ENCODE assay signal across 33 cellular contexts in genomic region chr1:168725060-168725459, GRCh38. TPM values are rescaled to one million over a fixed set of nuclear protein-coding genes. Genes with fewer than 3 reads are reported as not detected.
"Had no signal": no experiment of that assay in that cellular context is flagged by ENCODE, and none has a peak within 500 bp of the region (broad histone marks: within the 10 kb centered on the region; RNA-seq: fewer than 3 reads in every experiment).

No MANE protein-coding gene starts in this region.

- H3K4me3 Mint-ChIP-seq: activated CD4-positive, alpha-beta memory T cell treated with anti-CD3 and anti-CD28 coated beads, Interleukin-2, amount 10 ng/mL, durations not matched to agents 7 days and 5 days; activated CD4-positive, alpha-beta T cell treated with anti-CD3 and anti-CD28 coated beads, Interleukin-2, amount 10 ng/mL, durations not matched to agents 7 days and 5 days; activated naive CD4-positive, alpha-beta T cell treated with anti-CD3 and anti-CD28 coated beads for 36 hours; activated naive CD4-positive, alpha-beta T cell treated with anti-CD3 and anti-CD28 coated beads, Interleukin-2, amount 50 U/mL, for 24 hours; activated naive CD8-positive, alpha-beta T cell treated with anti-CD3 and anti-CD28 coated beads for 36 hours; activated naive CD8-positive, alpha-beta T cell treated with anti-CD3 and anti-CD28 coated beads, Interleukin-2, amount 50 U/mL, for 24 hours; activated T-cell treated with anti-CD3 and anti-CD28 coated beads, Interleukin-2, amount 50 U/mL, for 24 hours; activated T-cell treated with anti-CD3 and anti-CD28 coated beads, Interleukin-2, amount 50 U/mL, for 72 hours; endodermal cell; WTC11 had no signal

- H3K36me3 Mint-ChIP-seq: activated naive CD4-positive, alpha-beta T cell treated with anti-CD3 and anti-CD28 coated beads, Interleukin-2, amount 50 U/mL, for 24 hours; activated naive CD8-positive, alpha-beta T cell treated with anti-CD3 and anti-CD28 coated beads for 36 hours; WTC11 had no signal

- H3K27ac Mint-ChIP-seq: activated CD4-positive, alpha-beta memory T cell treated with anti-CD3 and anti-CD28 coated beads, Interleukin-2, amount 10 ng/mL, durations not matched to agents 7 days and 5 days; activated CD4-positive, alpha-beta T cell treated with anti-CD3 and anti-CD28 coated beads, Interleukin-2, amount 10 ng/mL, durations not matched to agents 7 days and 5 days; activated naive CD4-positive, alpha-beta T cell treated with anti-CD3 and anti-CD28 coated beads for 36 hours; activated naive CD8-positive, alpha-beta T cell treated with anti-CD3 and anti-CD28 coated beads for 36 hours; activated naive CD8-positive, alpha-beta T cell treated with anti-CD3 and anti-CD28 coated beads, Interleukin-2, amount 50 U/mL, for 24 hours; activated T-cell treated with anti-CD3 and anti-CD28 coated beads, Interleukin-2, amount 50 U/mL, for 24 hours; activated T-cell treated with anti-CD3 and anti-CD28 coated beads, Interleukin-2, amount 50 U/mL, for 72 hours; endodermal cell; WTC11 had no signal

- H3K27ac ChIP-seq: adrenal gland, body of pancreas, colonic mucosa, gastrocnemius medialis, VCaP had no signal

- H3K4me1 ChIP-seq: adrenal gland, colonic mucosa had no signal

- H3K4me1 Mint-ChIP-seq: activated CD4-positive, alpha-beta memory T cell treated with anti-CD3 and anti-CD28 coated beads, Interleukin-2, amount 10 ng/mL, durations not matched to agents 7 days and 5 days; activated CD4-positive, alpha-beta T cell treated with anti-CD3 and anti-CD28 coated beads, Interleukin-2, amount 10 ng/mL, durations not matched to agents 7 days and 5 days; activated naive CD4-positive, alpha-beta T cell treated with anti-CD3 and anti-CD28 coated beads, Interleukin-2, amount 50 U/mL, for 24 hours; activated naive CD8-positive, alpha-beta T cell treated with anti-CD3 and anti-CD28 coated beads, Interleukin-2, amount 50 U/mL, for 24 hours; WTC11 had no signal

- H3K27me3 ChIP-seq: adrenal gland, body of pancreas, colonic mucosa, gastrocnemius medialis had no signal

- H3K36me3 ChIP-seq: adrenal gland, colonic mucosa, gastrocnemius medialis had no signal

- H3K4me3 ChIP-seq: adrenal gland, body of pancreas, colonic mucosa, gastrocnemius medialis had no signal

- H3K9me3 Mint-ChIP-seq: activated CD4-positive, alpha-beta memory T cell treated with anti-CD3 and anti-CD28 coated beads, Interleukin-2, amount 10 ng/mL, durations not matched to agents 7 days and 5 days; activated CD4-positive, alpha-beta T cell treated with anti-CD3 and anti-CD28 coated beads, Interleukin-2, amount 10 ng/mL, durations not matched to agents 7 days and 5 days; activated naive CD4-positive, alpha-beta T cell treated with anti-CD3 and anti-CD28 coated beads for 36 hours; activated naive CD4-positive, alpha-beta T cell treated with anti-CD3 and anti-CD28 coated beads, Interleukin-2, amount 50 U/mL, for 24 hours; activated naive CD8-positive, alpha-beta T cell treated with anti-CD3 and anti-CD28 coated beads for 36 hours; activated naive CD8-positive, alpha-beta T cell treated with anti-CD3 and anti-CD28 coated beads, Interleukin-2, amount 50 U/mL, for 24 hours; activated T-cell treated with anti-CD3 and anti-CD28 coated beads, Interleukin-2, amount 50 U/mL, for 24 hours; activated T-cell treated with anti-CD3 and anti-CD28 coated beads, Interleukin-2, amount 50 U/mL, for 72 hours; endodermal cell; WTC11 had no signal

- DNase-seq: activated CD4-positive, alpha-beta memory T cell treated with anti-CD3 and anti-CD28 coated beads, Interleukin-2, amount 10 ng/mL, durations not matched to agents 7 days and 5 days; activated CD4-positive, alpha-beta T cell treated with anti-CD3 and anti-CD28 coated beads for 1 hour; activated CD4-positive, alpha-beta T cell treated with anti-CD3 and anti-CD28 coated beads for 4 hours; activated CD4-positive, alpha-beta T cell treated with anti-CD3 and anti-CD28 coated beads, Interleukin-2, amount 10 ng/mL, durations not matched to agents 7 days and 5 days; activated CD4-positive, alpha-beta T cell treated with anti-CD3 and anti-CD28 coated beads, Interleukin-2, amount 50 U/mL, for 4 hours; activated CD8-positive, alpha-beta memory T cell treated with anti-CD3 and anti-CD28 coated beads, Interleukin-2, amount 50 U/mL, for 48 hours; activated effector memory CD4-positive, alpha-beta T cell treated with anti-CD3 and anti-CD28 coated beads, Interleukin-2, amount 50 U/mL, for 16 hours; activated naive CD4-positive, alpha-beta T cell treated with anti-CD3 and anti-CD28 coated beads for 36 hours; activated naive CD8-positive, alpha-beta T cell treated with anti-CD3 and anti-CD28 coated beads for 36 hours; activated naive CD8-positive, alpha-beta T cell treated with anti-CD3 and anti-CD28 coated beads, Interleukin-2, amount 50 U/mL, for 24 hours; activated T-cell treated with anti-CD3 and anti-CD28 coated beads for 4 hours; activated T-cell treated with anti-CD3 and anti-CD28 coated beads, Interleukin-2, amount 50 U/mL, for 24 hours; activated T-cell treated with anti-CD3 and anti-CD28 coated beads, Interleukin-2, amount 50 U/mL, for 72 hours; adrenal gland; amygdala; aorta; body of pancreas; central memory CD4-positive, alpha-beta T cell; cerebellar nuclear complex; colonic mucosa; effector CD8-positive, alpha-beta T cell; endodermal cell; foreskin fibroblast; gastrocnemius medialis; glutamatergic neuron; T-helper 2 cell had no signal

- ATAC-seq: activated naive CD8-positive, alpha-beta T cell treated with anti-CD3 and anti-CD28 coated beads, Interleukin-2, amount 50 U/mL, for 24 hours; activated T-cell treated with anti-CD3 and anti-CD28 coated beads, Interleukin-2, amount 50 U/mL, for 72 hours; body of pancreas; esophagus mucosa; gastrocnemius medialis; WTC11 had no signal

- H3K9me3 ChIP-seq: adrenal gland, body of pancreas, colonic mucosa, gastrocnemius medialis had no signal

RNA-seq across cellular contexts. Expression of gene DPT, which starts 3.9 kb away (rescaled TPM):
- total RNA-seq: activated CD4-positive, alpha-beta memory T cell treated with anti-CD3 and anti-CD28 coated beads, Interleukin-2, amount 10 ng/mL, durations not matched to agents 7 days and 5 days; activated CD4-positive, alpha-beta T cell treated with anti-CD3 and anti-CD28 coated beads, Interleukin-2, amount 10 ng/mL, durations not matched to agents 7 days and 5 days; activated naive CD4-positive, alpha-beta T cell treated with anti-CD3 and anti-CD28 coated beads for 36 hours; activated naive CD8-positive, alpha-beta T cell treated with anti-CD3 and anti-CD28 coated beads for 36 hours; activated T-cell treated with anti-CD3 and anti-CD28 coated beads, Interleukin-2, amount 50 U/mL, for 72 hours; dermis microvascular lymphatic vessel endothelial cell; endodermal cell; epithelial cell of proximal tubule; T-helper 1 cell treated with Interleukin-12 subunit alpha and Interleukin-12 subunit beta and Interleukin-4 antibody, amounts not matched to agents 30 ng/mL and 1 ng/mL, for 36 hours; WTC11 had no signal
